Comparison of ENCODE assay signal across 8 cellular contexts in the genomic region with DNA sequence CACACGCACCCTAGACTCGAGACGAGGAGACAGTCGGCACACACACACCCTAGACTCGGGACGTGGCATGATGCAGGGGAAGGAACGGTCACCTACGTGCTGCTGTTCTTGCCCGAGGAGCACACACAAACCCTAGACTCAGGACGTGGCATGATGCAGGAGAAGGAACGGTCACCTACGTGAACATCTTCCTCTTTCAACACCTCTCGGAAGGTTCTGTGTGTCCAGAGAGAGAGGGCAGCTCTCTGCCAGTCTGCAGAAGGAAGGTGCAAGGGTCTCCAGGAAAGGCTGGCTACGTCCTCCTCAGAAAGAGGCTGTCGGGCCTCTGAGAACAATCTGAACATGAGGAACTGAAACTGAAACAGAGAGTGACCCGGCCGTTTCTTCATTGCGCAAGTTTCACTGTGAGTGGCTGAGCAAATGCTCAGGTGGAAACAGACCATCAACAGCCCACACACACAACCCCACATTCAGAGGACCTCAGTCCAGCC. TPM values are rescaled to one million over a fixed set of nuclear protein-coding genes. Genes with fewer than 3 reads are reported as not detected.
DNase-seq lines count a peak whose midpoint lies in the region; ATAC-seq, FAIRE-seq and TF ChIP-seq lines count a peak whose summit lies in the region.

No MANE protein-coding gene starts in this region.

- peak; percentile 97 for DNase-seq in NOMO-1 treated with DMSO at 0.1 percent for 48 hours (lab: John Stamatoyannopoulos, UW; ENCODE audit: unreplicated experiment)
- DNase-seq in choroid plexus epithelial cell (ENCODE audit: low read depth): peak; percentile 73
- no peak for DNase-seq in psoas muscle
- DNase-seq in NCI-H2196 (lab: John Stamatoyannopoulos, UW; ENCODE audit: unreplicated experiment): no peak
- DNase-seq in urothelium cell line (ENCODE audit: low spot score): no peak
- no peak for DNase-seq in NCI-H69 (lab: John Stamatoyannopoulos, UW)

- H3K4me1 ChIP-seq in HEK293 (ENCODE audit: control insufficient read depth, insufficient read depth, low read length) (no peaks in the 10 kb centered on the region), psoas muscle (no peaks in the 10 kb centered on the region)

- H3K9me3 ChIP-seq in HEK293 (ENCODE audit: control insufficient read depth, insufficient read depth, low read depth, low read length) (no peaks in the 10 kb centered on the region), psoas muscle (no peaks in the 10 kb centered on the region)

- no peak for FAIRE-seq in urothelium cell line (lab: Jason Lieb, UNC)

- TF ChIP-seq CTCF in HEK293 (tag by site-specific recombination; IDR thresholded peaks at IDR 0.05) (no peak), choroid plexus epithelial cell (conservative IDR thresholded peaks at IDR 0.05; ENCODE audit: low read depth, low read length) (no peak), psoas muscle (IDR thresholded peaks at IDR 0.05) (no peak)

- WGBS in psoas muscle, 3 donors: 85 to 95% (median 91%) methylated on average over 18 of the region's 18 CpGs

- POLR2A ChIA-PET in HEK293 (lab: Yijun Ruan, JAX): no interaction called here

- H3K4me3 ChIP-seq in HEK293 (ENCODE audit: low read depth, low read length) (no peak overlapping the region), choroid plexus epithelial cell (ENCODE audit: low read depth, low read length) (no peak overlapping the region), psoas muscle (peak overlapping the region; percentile 19)

- no peak overlapping the region for H3K27ac ChIP-seq in HEK293 (ENCODE audit: extremely low read depth, low read depth, low read length)
- no peak overlapping the region for H3K27ac ChIP-seq in psoas muscle

- intact Hi-C loops in psoas muscle (cut with DNase I): no loop called here

- H3K27me3 ChIP-seq in psoas muscle (ENCODE audit: insufficient read depth in 3 of 3, low read length in 2 of 3): no peaks in the 10 kb centered on the region

- H3K36me3 ChIP-seq in HEK293 (ENCODE audit: control insufficient read depth in 2 of 2, insufficient read depth in 1 of 2, low read length in 2 of 2) (peaks cover 62 to 92% of the 10 kb centered on the region in 2 experiments), psoas muscle (ENCODE audit: insufficient read depth in 1 of 2, low read depth in 1 of 2) (no peaks in the 10 kb centered on the region)

- ATAC-seq in GM18502 (IDR thresholded peaks at IDR 0.05; ENCODE audit: poor library complexity, unreplicated experiment): peak; percentile 88
- ATAC-seq in psoas muscle: no peak

- CTCF ChIA-PET in HEK293 (lab: Yijun Ruan, JAX): no interaction called here

TF ChIP-seq in HEK293, 187 proteins besides CTCF, POLR2A, EP300 and RAD21:
- no peak for TF ChIP-seq ZNF558 (tag by site-specific recombination; IDR thresholded peaks at IDR 0.05)
- 0 out of 2 replicates have a peak, but pooled peaks have one; percentile 39 for TF ChIP-seq ZNF600 (tag by site-specific recombination; IDR thresholded peaks at IDR 0.05)

RNA-seq across cellular contexts. Expression of a gene that starts 43.4 kb away (rescaled TPM):
- 10 to 100 TPM; 11.5 to 13.6 (median 11.7) TPM for total RNA-seq in psoas muscle
- polyA plus RNA-seq in psoas muscle: 10 to 100 TPM in 1 of 3 donors, 1 to 10 TPM in 2; 7.6 to 11.1 (median 9.9) TPM

RNA-seq across cellular contexts. Expression of a gene that starts 44.1 kb away (rescaled TPM):
- 1 to 10 TPM; 3.7 to 7.0 (median 5.6) TPM for total RNA-seq in psoas muscle
- 10 to 100 TPM in 1 of 3 donors, 1 to 10 TPM in 2; 4.0 to 10.3 (median 5.2) TPM for polyA plus RNA-seq in psoas muscle

RNA-seq across cellular contexts. Expression of a gene that starts 51.7 kb away (rescaled TPM):
- 1 to 10 TPM in 2 of 4 donors, under 1 TPM in 2; 0.79 to 1.1 (median 0.96) TPM for total RNA-seq in psoas muscle
- polyA plus RNA-seq in psoas muscle: 1 to 10 TPM; 2.2 to 3.7 (median 2.3) TPM

Comparison
In these comparisons a context has a peak if more than half of its experiments do, and no peak if none do; other contexts are left out.
1. DNase-seq: peak in NOMO-1 treated with DMSO at 0.1 percent for 48 hours (single experiment) and choroid plexus epithelial cell (single experiment); none in psoas muscle (0 of 2), NCI-H2196 (single experiment), urothelium cell line (single experiment) and NCI-H69 (single experiment).